In genomic region chr9:26955222-26955903, GRCh38 we compare ENCODE assay signal across 8 cellular contexts. TPM values are rescaled to one million over a fixed set of nuclear protein-coding genes. Genes with fewer than 3 reads are reported as not detected.
DNase-seq lines count a peak whose midpoint lies in the region; ATAC-seq, FAIRE-seq and TF ChIP-seq lines count a peak whose summit lies in the region.

No MANE protein-coding gene starts in this region.

- intact Hi-C loops in dendritic cell treated with granulocyte-macrophage colony-stimulating factor and Interleukin-4, amounts not matched to agents 40 ng/mL and 50 ng/mL, for 4 days (cut with micrococcal nuclease) = no loop called here
- intact Hi-C loops in aorta (cut with DNase I) = loop anchor here in 1 of 2 donors (10.0 kb wide), 1 partner anchor 619 kb away; the partner anchor contains the start of gene C9orf72

- H3K27me3 ChIP-seq in mononuclear cell (ENCODE audit: insufficient read depth, low read length) = no peaks in the 10 kb centered on the region
- H3K27me3 ChIP-seq in aorta (ENCODE audit: control insufficient read depth in 1 of 2, insufficient read depth in 2 of 2, low read length in 1 of 2) = no peaks in the 10 kb centered on the region

- H3K36me3 Mint-ChIP-seq in dendritic cell treated with granulocyte-macrophage colony-stimulating factor and Interleukin-4, amounts not matched to agents 40 ng/mL and 50 ng/mL, for 4 days (ENCODE audit: low read depth) = no peaks in the 10 kb centered on the region

- H3K36me3 ChIP-seq in aorta (ENCODE audit: control insufficient read depth in 1 of 2, insufficient read depth in 2 of 2, low read length in 1 of 2) = no peaks in the 10 kb centered on the region

- H3K27me3 Mint-ChIP-seq in dendritic cell treated with granulocyte-macrophage colony-stimulating factor and Interleukin-4, amounts not matched to agents 40 ng/mL and 50 ng/mL, for 4 days = no peaks in the 10 kb centered on the region

- peak overlapping the region; percentile 79 for H3K4me3 ChIP-seq in mononuclear cell (ENCODE audit: low read length)
- peak overlapping the region; percentile 57 to 90 for H3K4me3 ChIP-seq in aorta (ENCODE audit: low read length in 2 of 2)

- H3K9me3 Mint-ChIP-seq in dendritic cell treated with granulocyte-macrophage colony-stimulating factor and Interleukin-4, amounts not matched to agents 40 ng/mL and 50 ng/mL, for 4 days = no peaks in the 10 kb centered on the region

- no peak for TF ChIP-seq CTCF in D721Med (IDR thresholded peaks at IDR 0.05; ENCODE audit: insufficient read depth, missing control alignments)

- peak overlapping the region; percentile 86 for H3K4me3 Mint-ChIP-seq in dendritic cell treated with granulocyte-macrophage colony-stimulating factor and Interleukin-4, amounts not matched to agents 40 ng/mL and 50 ng/mL, for 4 days

- peak overlapping the region; percentile 99 for H3K27ac Mint-ChIP-seq in dendritic cell treated with granulocyte-macrophage colony-stimulating factor and Interleukin-4, amounts not matched to agents 40 ng/mL and 50 ng/mL, for 4 days

- peak overlapping the region; percentile 43 to 69 for H3K27ac ChIP-seq in aorta (ENCODE audit: low read depth in 1 of 2, low read length in 2 of 2)

- H3K4me1 ChIP-seq in mononuclear cell (ENCODE audit: insufficient read depth, low read length) (peaks cover 18% of the 10 kb centered on the region), aorta (ENCODE audit: control insufficient read depth in 1 of 2, insufficient read depth in 2 of 2, low read length in 2 of 2) (no peaks in the 10 kb centered on the region)

- ATAC-seq in GM19351 (IDR thresholded peaks at IDR 0.05; ENCODE audit: unreplicated experiment) = peak; percentile 19
- ATAC-seq in aorta (ENCODE audit: low FRiP score) = no peak
- ATAC-seq in GM19467 (IDR thresholded peaks at IDR 0.05; ENCODE audit: unreplicated experiment) = no peak

- H3K9me3 ChIP-seq in mononuclear cell (ENCODE audit: low read depth, low read length) = no peaks in the 10 kb centered on the region
- no peaks in the 10 kb centered on the region for H3K9me3 ChIP-seq in aorta (ENCODE audit: control insufficient read depth, low read length)

- 43 to 45% methylated on average over 4 of the region's 4 CpGs for WGBS in aorta, 2 donors

- peaks cover 40% of the 10 kb centered on the region for H3K4me1 Mint-ChIP-seq in dendritic cell treated with granulocyte-macrophage colony-stimulating factor and Interleukin-4, amounts not matched to agents 40 ng/mL and 50 ng/mL, for 4 days (ENCODE audit: low read depth)

- DNase-seq in Ammon's horn (ENCODE audit: low spot score) = peak; percentile 59
- DNase-seq in OCI-M1 (lab: John Stamatoyannopoulos, UW) = peak; percentile 90
- DNase-seq in aorta = no peak
- no peak for DNase-seq in D721Med (ENCODE audit: insufficient read length, low spot score)

- no peak for FAIRE-seq in D721Med (lab: Jason Lieb, UNC)

RNA-seq across cellular contexts. Expression of gene IFT74, which starts 0.8 kb away (rescaled TPM):
- total RNA-seq in mononuclear cell = 6.2 TPM
- 10 to 100 TPM in 1 of 2 donors, 1 to 10 TPM in 1; 7.5 to 13.2 TPM for total RNA-seq in aorta
- polyA plus RNA-seq in aorta = 1 to 10 TPM; 5.5 to 9.1 TPM

RNA-seq across cellular contexts. Expression of gene PLAA, which starts 8.3 kb away (rescaled TPM):
- total RNA-seq in mononuclear cell (38.1 TPM), aorta (10 to 100 TPM; 23.5 to 27.2 TPM)
- 10 to 100 TPM; 11.9 to 12.7 TPM for polyA plus RNA-seq in aorta

RNA-seq across cellular contexts. Expression of gene LRRC19, which starts 50.1 kb away (rescaled TPM):
- total RNA-seq in mononuclear cell (not detected), aorta (not detected)
- 1 to 10 TPM in 1 of 2 donors, not detected in 1; 3.3 TPM for polyA plus RNA-seq in aorta

Comparison
In these comparisons a context has a peak if more than half of its experiments do, and no peak if none do; other contexts are left out.
1. DNase-seq: peak in Ammon's horn (single experiment) and OCI-M1 (single experiment); none in aorta (0 of 2) and D721Med (single experiment).